ENCODE assay signal across 1 cellular context in genomic region chr16:54180421-54181359, GRCh38.
A peak's percentile ranks its signal among the peaks of the same experiment; 100 is the strongest.
TF ChIP-seq lines count a peak whose summit lies in the region.

No MANE protein-coding gene starts in this region.

TF ChIP-seq in HepG2, 621 proteins besides CTCF, POLR2A, EP300 and RAD21 (continued from another document and continues in another):
- TF ChIP-seq TRIM22 (IDR thresholded peaks at IDR 0.05) (no peak), ZBTB34 (CRISPR knock-in tag; IDR thresholded peaks at IDR 0.05) (no peak; the same call in 1 of the 2 replicates), ZNF710 (CRISPR knock-in tag; IDR thresholded peaks at IDR 0.05; ENCODE audit: borderline replicate concordance) (no peak), GATA4 (IDR thresholded peaks at IDR 0.05; ENCODE audit: borderline replicate concordance, low read depth) (peak; percentile 93; the same call in 1 of the 2 replicates), ZNF235 (CRISPR knock-in tag; IDR thresholded peaks at IDR 0.05; ENCODE audit: borderline replicate concordance) (no peak), NFYB (CRISPR knock-in tag; IDR thresholded peaks at IDR 0.05) (no peak), ZNF367 (CRISPR knock-in tag; IDR thresholded peaks at IDR 0.05; ENCODE audit: borderline replicate concordance) (no peak), NBN (conservative IDR thresholded peaks at IDR 0.05) (no peak), DZIP1 (CRISPR knock-in tag; IDR thresholded peaks at IDR 0.05) (no peak), GTF3A (CRISPR knock-in tag; conservative IDR thresholded peaks at IDR 0.05) (no peak), ZNF850 (CRISPR knock-in tag; conservative IDR thresholded peaks at IDR 0.05) (no peak), RFXAP (CRISPR knock-in tag; IDR thresholded peaks at IDR 0.05; ENCODE audit: borderline replicate concordance) (no peak), ZNF230 (CRISPR knock-in tag; IDR thresholded peaks at IDR 0.05) (no peak), ZNF44 (CRISPR knock-in tag; IDR thresholded peaks at IDR 0.05) (no peak), RELA (CRISPR knock-in tag; IDR thresholded peaks at IDR 0.05) (no peak), RBAK (CRISPR knock-in tag; IDR thresholded peaks at IDR 0.05) (no peak), ZNF574 (CRISPR knock-in tag; IDR thresholded peaks at IDR 0.05) (no peak), ZBTB10 (CRISPR knock-in tag; IDR thresholded peaks at IDR 0.05; ENCODE audit: borderline replicate concordance) (no peak), ZNF143 (CRISPR knock-in tag; IDR thresholded peaks at IDR 0.05) (no peak), CC2D1A (CRISPR knock-in tag; IDR thresholded peaks at IDR 0.05) (no peak), IRF2 (CRISPR knock-in tag; IDR thresholded peaks at IDR 0.05) (peak; percentile 34; the same call in 1 of the 2 replicates), ZNF292 (CRISPR knock-in tag; IDR thresholded peaks at IDR 0.05; ENCODE audit: borderline replicate concordance, low read depth) (no peak), HBP1 (CRISPR knock-in tag; IDR thresholded peaks at IDR 0.05; ENCODE audit: low read depth) (no peak), ZNF256 (CRISPR knock-in tag; conservative IDR thresholded peaks at IDR 0.05) (0 out of 2 replicates have a peak, but pooled peaks have one; percentile 41), ZNF414 (CRISPR knock-in tag; IDR thresholded peaks at IDR 0.05) (0 out of 2 replicates have a peak, but pooled peaks have one; percentile 21), STAT5B (CRISPR knock-in tag; IDR thresholded peaks at IDR 0.05) (no peak), BCL3 (CRISPR knock-in tag; IDR thresholded peaks at IDR 0.05) (no peak), ZNF580 (CRISPR knock-in tag; IDR thresholded peaks at IDR 0.05; ENCODE audit: borderline replicate concordance, low read depth) (peak; percentile 24; the same call in 1 of the 2 replicates), ZNF841 (CRISPR knock-in tag; IDR thresholded peaks at IDR 0.05; ENCODE audit: borderline replicate concordance) (no peak), ZFP82 (CRISPR knock-in tag; IDR thresholded peaks at IDR 0.05; ENCODE audit: borderline replicate concordance) (no peak), SUZ12 (IDR thresholded peaks at IDR 0.05; ENCODE audit: low read depth, low read length) (no peak), TRIM24 (CRISPR knock-in tag; IDR thresholded peaks at IDR 0.05) (no peak), ZBTB8A (CRISPR knock-in tag; IDR thresholded peaks at IDR 0.05; ENCODE audit: borderline replicate concordance, low read depth) (no peak), ETV6 (CRISPR knock-in tag; conservative IDR thresholded peaks at IDR 0.05) (no peak), PAX8 (CRISPR knock-in tag; IDR thresholded peaks at IDR 0.05; ENCODE audit: borderline replicate concordance) (no peak)
